ENCODE assay signal across 10 cellular contexts in genomic region chr19:17108453-17108784, GRCh38. TPM values are rescaled to one million over a fixed set of nuclear protein-coding genes. Genes with fewer than 3 reads are reported as not detected.
A peak's percentile ranks its signal among the peaks of the same experiment; 100 is the strongest.
DNase-seq lines count a peak whose midpoint lies in the region; ATAC-seq and TF ChIP-seq lines count a peak whose summit lies in the region.
"Had no signal": no experiment of that assay in that cellular context is flagged by ENCODE, and none has a peak within 500 bp of the region (broad histone marks: within the 10 kb centered on the region; RNA-seq: fewer than 3 reads in every experiment).

No MANE protein-coding gene starts in this region.

- ATAC-seq in RWPE2 (ENCODE audit: low read depth), result no peak

- CTCF ChIA-PET in activated naive CD4-positive, alpha-beta T cell treated with anti-CD3 and anti-CD28 coated beads, Interleukin-2, amount 10 ng/mL, durations not matched to agents 7 days and 5 days (lab: Charles Lee), result no interaction called here

- peak overlapping the region; percentile 97 to 99 (median 99) for H3K27ac Mint-ChIP-seq in CD14-positive monocyte
- no peak overlapping the region for H3K27ac Mint-ChIP-seq in activated naive CD4-positive, alpha-beta T cell treated with anti-CD3 and anti-CD28 coated beads, Interleukin-2, amount 10 ng/mL, durations not matched to agents 7 days and 5 days

- peaks cover 73 to 87% of the 10 kb centered on the region in 2 donors for H3K36me3 Mint-ChIP-seq in CD14-positive monocyte
- H3K36me3 Mint-ChIP-seq in activated naive CD4-positive, alpha-beta T cell treated with anti-CD3 and anti-CD28 coated beads, Interleukin-2, amount 10 ng/mL, durations not matched to agents 7 days and 5 days, result peaks cover 50% of the 10 kb centered on the region

- H3K27ac ChIP-seq in RWPE2 (ENCODE audit: poor library complexity, severe bottlenecking) (peak overlapping the region; percentile 79), skeletal muscle tissue (ENCODE audit: low read depth, low read length) (peak overlapping the region; percentile 52)

- TF ChIP-seq CTCF in CD14-positive monocyte (IDR thresholded peaks at IDR 0.05), result no peak
- no peak for TF ChIP-seq CTCF in RWPE2 (IDR thresholded peaks at IDR 0.05; ENCODE audit: poor library complexity, severe bottlenecking)

- intact Hi-C loops in CD14-positive monocyte (cut with micrococcal nuclease), result loop anchor here in 1 of 2 donors (1.0 kb wide), 1 partner anchor 18 kb away; no protein-coding TSS in a partner anchor

- H3K9me3 ChIP-seq in RWPE2 (ENCODE audit: severe bottlenecking) (no peaks in the 10 kb centered on the region), skeletal muscle tissue (ENCODE audit: control insufficient read depth in 3 of 3, low read length in 3 of 3) (no peaks in the 10 kb centered on the region)

- peaks cover 0 to 4% (median 0%) of the 10 kb centered on the region in 3 donors for H3K27me3 Mint-ChIP-seq in CD14-positive monocyte (ENCODE audit: low read depth in 3 of 3)
- no peaks in the 10 kb centered on the region for H3K27me3 Mint-ChIP-seq in activated naive CD4-positive, alpha-beta T cell treated with anti-CD3 and anti-CD28 coated beads, Interleukin-2, amount 10 ng/mL, durations not matched to agents 7 days and 5 days

- no peak overlapping the region for H3K9ac ChIP-seq in skeletal muscle tissue (ENCODE audit: low read depth in 1 of 3, low read length in 3 of 3)

- no peaks in the 10 kb centered on the region for H3K9me3 Mint-ChIP-seq in CD14-positive monocyte
- H3K9me3 Mint-ChIP-seq in activated naive CD4-positive, alpha-beta T cell treated with anti-CD3 and anti-CD28 coated beads, Interleukin-2, amount 10 ng/mL, durations not matched to agents 7 days and 5 days, result peaks cover under 1% of the 10 kb centered on the region

- H3K4me3 Mint-ChIP-seq in CD14-positive monocyte, result peak overlapping the region; percentile 65 to 79
- no peak overlapping the region for H3K4me3 Mint-ChIP-seq in activated naive CD4-positive, alpha-beta T cell treated with anti-CD3 and anti-CD28 coated beads, Interleukin-2, amount 10 ng/mL, durations not matched to agents 7 days and 5 days
- H3K4me3 Mint-ChIP-seq: endodermal cell had no signal

- peaks cover 89% of the 10 kb centered on the region for H3K4me1 Mint-ChIP-seq in CD14-positive monocyte
- peaks cover 26% of the 10 kb centered on the region for H3K4me1 Mint-ChIP-seq in activated naive CD4-positive, alpha-beta T cell treated with anti-CD3 and anti-CD28 coated beads, Interleukin-2, amount 10 ng/mL, durations not matched to agents 7 days and 5 days

- H3K36me3 ChIP-seq in RWPE2 (ENCODE audit: low read depth), result peaks cover 27% of the 10 kb centered on the region
- H3K36me3 ChIP-seq in skeletal muscle tissue (ENCODE audit: control insufficient read depth in 3 of 3, insufficient read depth in 3 of 3, low read length in 3 of 3), result peaks cover 0 to 4% (median 2%) of the 10 kb centered on the region in 3 donors

- H3K27me3 ChIP-seq in RWPE2 (ENCODE audit: insufficient read depth, poor library complexity, severe bottlenecking) (no peaks in the 10 kb centered on the region), skeletal muscle tissue (ENCODE audit: control insufficient read depth in 3 of 3, insufficient read depth in 3 of 3, low read length in 3 of 3) (no peaks in the 10 kb centered on the region)

- peaks cover 14% of the 10 kb centered on the region for H3K4me1 ChIP-seq in RWPE2 (ENCODE audit: insufficient read depth, poor library complexity, severe bottlenecking)
- peaks cover 11 to 25% (median 19%) of the 10 kb centered on the region in 3 donors for H3K4me1 ChIP-seq in skeletal muscle tissue (ENCODE audit: control insufficient read depth in 3 of 3, insufficient read depth in 3 of 3, low read length in 3 of 3)

- DNase-seq in CD14-positive monocyte (ENCODE audit: low spot score), result no peak
- DNase-seq in RWPE2 (ENCODE audit: low spot score), result no peak
- peak; percentile 27 for DNase-seq in hepatic stellate cell (ENCODE audit: low spot score)
- DNase-seq in anterior cingulate cortex (lab: John Stamatoyannopoulos, UW), result no peak
- DNase-seq in DMS153 (lab: John Stamatoyannopoulos, UW), result no peak
- DNase-seq in activated naive CD4-positive, alpha-beta T cell treated with anti-CD3 and anti-CD28 coated beads, Interleukin-2, amount 10 ng/mL, durations not matched to agents 7 days and 5 days, result no peak
- no peak for DNase-seq in AML-193 (lab: John Stamatoyannopoulos, UW)
- DNase-seq: activated gamma-delta T cell, endodermal cell had no signal

- H3K4me3 ChIP-seq in RWPE2 (ENCODE audit: severe bottlenecking) (no peak overlapping the region), skeletal muscle tissue (ENCODE audit: low read length in 3 of 3) (no peak overlapping the region)

RNA-seq across cellular contexts. Expression of gene MYO9B, which starts 32.8 kb away (rescaled TPM):
- 1 to 10 TPM; 5.9 to 7.5 TPM for polyA plus RNA-seq in CD14-positive monocyte
- total RNA-seq in skeletal muscle tissue, result 12.5 TPM

RNA-seq across cellular contexts. Expression of gene HAUS8, which starts 33.2 kb away (rescaled TPM):
- 1 to 10 TPM; 2.5 to 4.4 TPM for polyA plus RNA-seq in CD14-positive monocyte
- 2.6 TPM for total RNA-seq in skeletal muscle tissue
